In genomic region chr1:57512386-57512785, GRCh38 we compare ENCODE assay signal across 23 cellular contexts.
"Had no signal": no experiment of that assay in that cellular context is flagged by ENCODE, and none has a peak within 500 bp of the region (broad histone marks: within the 10 kb centered on the region; RNA-seq: fewer than 3 reads in every experiment).

No MANE protein-coding gene starts in this region.

- H3K9me3 ChIP-seq: adrenal gland, Peyer's patch, SJSA1 had no signal

- H3K27ac ChIP-seq: adrenal gland, coronary artery, Peyer's patch, SJSA1 had no signal

- H3K27me3 ChIP-seq: adrenal gland, Peyer's patch, SJSA1 had no signal

- H3K4me1 ChIP-seq: adrenal gland, Peyer's patch, SJSA1 had no signal

- DNase-seq: activated CD4-positive, alpha-beta T cell treated with anti-CD3 and anti-CD28 coated beads for 48 hours; activated CD4-positive, alpha-beta T cell treated with anti-CD3 and anti-CD28 coated beads, Interleukin-2, amount 50 U/mL, for 4 hours; activated CD4-positive, CD25-positive, alpha-beta regulatory T cell treated with anti-CD3 and anti-CD28 coated beads, Interleukin-2, amount 50 U/mL, for 72 hours; activated CD8-positive, alpha-beta memory T cell treated with anti-CD3 and anti-CD28 coated beads, Interleukin-2, amount 50 U/mL, for 48 hours; activated CD8-positive, alpha-beta T cell treated with anti-CD3 and anti-CD28 coated beads, Interleukin-2, amount 10 ng/mL, durations not matched to agents 7 days and 5 days; activated naive CD4-positive, alpha-beta T cell treated with anti-CD3 and anti-CD28 coated beads, Interleukin-2, amount 50 U/mL, for 16 hours; activated naive CD8-positive, alpha-beta T cell treated with anti-CD3 and anti-CD28 coated beads, Interleukin-2, amount 10 ng/mL, durations not matched to agents 7 days and 5 days; activated T-cell treated with anti-CD3 and anti-CD28 coated beads, Interleukin-2, amount 50 U/mL, for 1 hour; adrenal gland; anterior cingulate cortex; caudate nucleus; IMR-90; KBM-7; NCI-H1048; NCI-H1930; NCI-H226; NCI-H510A treated with DMSO at 0.1 percent for 48 hours; NCI-H82; Peyer's patch; SHP77; SW 1271 had no signal

- H3K36me3 ChIP-seq: adrenal gland, Peyer's patch, SJSA1 had no signal

- H3K4me3 ChIP-seq: adrenal gland, coronary artery, Peyer's patch, SJSA1 had no signal
